1 cellular context compared by ENCODE assay signal in the genomic region with DNA sequence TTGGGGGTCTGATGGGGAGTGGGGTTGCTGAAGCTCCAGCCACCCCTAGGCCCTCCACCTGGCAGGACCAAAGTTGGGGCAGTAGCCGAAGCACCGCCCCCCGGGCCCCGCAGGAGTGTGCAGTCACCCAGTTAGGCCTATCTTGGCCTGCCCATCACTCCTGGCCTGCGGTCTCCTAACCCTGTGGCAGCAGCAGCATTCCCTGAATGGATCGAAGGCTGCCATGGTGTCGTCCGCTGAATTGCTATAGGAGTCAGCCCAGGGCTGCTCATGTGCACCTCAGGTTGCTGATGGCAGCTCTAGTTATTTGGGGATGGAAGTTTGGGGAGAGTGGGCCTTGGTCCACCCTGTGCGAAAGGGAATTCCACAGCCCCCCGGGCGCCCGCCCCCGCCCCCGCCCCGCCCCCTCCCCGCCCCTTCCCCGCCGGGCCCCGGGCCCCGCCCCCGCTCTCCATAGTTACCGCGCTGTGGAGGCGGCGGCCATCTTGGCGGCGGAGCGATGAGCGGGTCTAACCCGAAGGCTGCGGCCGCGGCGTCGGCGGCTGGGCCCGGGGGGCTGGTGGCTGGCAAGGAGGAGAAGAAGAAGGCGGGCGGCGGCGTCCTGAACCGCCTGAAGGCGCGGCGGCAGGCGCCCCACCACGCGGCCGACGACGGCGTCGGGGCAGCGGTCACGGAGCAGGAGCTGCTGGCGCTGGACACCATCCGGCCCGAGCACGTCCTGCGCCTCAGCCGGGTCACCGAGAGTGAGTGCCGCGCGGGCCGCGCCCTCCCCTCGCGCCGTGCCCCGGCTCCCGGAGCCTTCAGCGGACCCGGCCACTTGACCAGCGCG.
TF ChIP-seq lines count a peak whose summit lies in the region.

A gene (plus strand): TSS at position 483 of the 829 bp plus-strand sequence. CDS start 17 bp downstream, at position 500.

TF ChIP-seq in GM12878, 131 proteins besides CTCF, POLR2A, EP300 and RAD21 (continued from another document and continues in another):
- TF ChIP-seq, protein P1, sequence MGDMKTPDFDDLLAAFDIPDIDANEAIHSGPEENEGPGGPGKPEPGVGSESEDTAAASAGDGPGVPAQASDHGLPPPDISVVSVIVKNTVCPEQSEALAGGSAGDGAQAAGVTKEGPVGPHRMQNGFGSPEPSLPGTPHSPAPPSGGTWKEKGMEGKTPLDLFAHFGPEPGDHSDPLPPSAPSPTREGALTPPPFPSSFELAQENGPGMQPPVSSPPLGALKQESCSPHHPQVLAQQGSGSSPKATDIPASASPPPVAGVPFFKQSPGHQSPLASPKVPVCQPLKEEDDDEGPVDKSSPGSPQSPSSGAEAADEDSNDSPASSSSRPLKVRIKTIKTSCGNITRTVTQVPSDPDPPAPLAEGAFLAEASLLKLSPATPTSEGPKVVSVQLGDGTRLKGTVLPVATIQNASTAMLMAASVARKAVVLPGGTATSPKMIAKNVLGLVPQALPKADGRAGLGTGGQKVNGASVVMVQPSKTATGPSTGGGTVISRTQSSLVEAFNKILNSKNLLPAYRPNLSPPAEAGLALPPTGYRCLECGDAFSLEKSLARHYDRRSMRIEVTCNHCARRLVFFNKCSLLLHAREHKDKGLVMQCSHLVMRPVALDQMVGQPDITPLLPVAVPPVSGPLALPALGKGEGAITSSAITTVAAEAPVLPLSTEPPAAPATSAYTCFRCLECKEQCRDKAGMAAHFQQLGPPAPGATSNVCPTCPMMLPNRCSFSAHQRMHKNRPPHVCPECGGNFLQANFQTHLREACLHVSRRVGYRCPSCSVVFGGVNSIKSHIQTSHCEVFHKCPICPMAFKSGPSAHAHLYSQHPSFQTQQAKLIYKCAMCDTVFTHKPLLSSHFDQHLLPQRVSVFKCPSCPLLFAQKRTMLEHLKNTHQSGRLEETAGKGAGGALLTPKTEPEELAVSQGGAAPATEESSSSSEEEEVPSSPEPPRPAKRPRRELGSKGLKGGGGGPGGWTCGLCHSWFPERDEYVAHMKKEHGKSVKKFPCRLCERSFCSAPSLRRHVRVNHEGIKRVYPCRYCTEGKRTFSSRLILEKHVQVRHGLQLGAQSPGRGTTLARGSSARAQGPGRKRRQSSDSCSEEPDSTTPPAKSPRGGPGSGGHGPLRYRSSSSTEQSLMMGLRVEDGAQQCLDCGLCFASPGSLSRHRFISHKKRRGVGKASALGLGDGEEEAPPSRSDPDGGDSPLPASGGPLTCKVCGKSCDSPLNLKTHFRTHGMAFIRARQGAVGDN (IDR thresholded peaks at IDR 0.05) = peak; percentile 73
- TF ChIP-seq NBN (IDR thresholded peaks at IDR 0.05) = no peak
- TF ChIP-seq EGR1 (IDR thresholded peaks at IDR 0.05; ENCODE audit: borderline replicate concordance in 1 of 2, low read depth in 2 of 2, low read length in 2 of 2) = peak in 1 of 2 experiments; percentile 82; a peak in 2 of 3 replicates
- TF ChIP-seq SPI1 (IDR thresholded peaks at IDR 0.05; ENCODE audit: borderline replicate concordance, insufficient read depth, low read depth, low read length) = no peak
- TF ChIP-seq RCOR1 (conservative IDR thresholded peaks at IDR 0.05; ENCODE audit: low read depth, low read length) = no peak
- TF ChIP-seq ZNF274 (IDR thresholded peaks at IDR 0.05; ENCODE audit: insufficient read depth, insufficient read length) = no peak
- peak; percentile 85 for TF ChIP-seq IKZF1 (conservative IDR thresholded peaks at IDR 0.05)
- TF ChIP-seq NRF1 (conservative IDR thresholded peaks at IDR 0.05; ENCODE audit: low read depth, low read length) = no peak
- TF ChIP-seq LARP7 (IDR thresholded peaks at IDR 0.05) = peak; percentile 91
- no peak for TF ChIP-seq TAF1 (IDR thresholded peaks at IDR 0.05; ENCODE audit: borderline replicate concordance, low read depth, low read length)
- TF ChIP-seq FOS (IDR thresholded peaks at IDR 0.05; ENCODE audit: borderline replicate concordance, extremely low read depth, insufficient read length) = no peak
- no peak for TF ChIP-seq SIX5 (IDR thresholded peaks at IDR 0.05; ENCODE audit: low read depth, low read length, severe bottlenecking)
- no peak for TF ChIP-seq KAT2A (conservative IDR thresholded peaks at IDR 0.05; ENCODE audit: control insufficient read depth, low read depth, low read length)
- TF ChIP-seq RUNX3 (IDR thresholded peaks at IDR 0.05; ENCODE audit: low read length) = no peak
- no peak for TF ChIP-seq CREB1 (IDR thresholded peaks at IDR 0.05; ENCODE audit: low read depth)
- no peak for TF ChIP-seq ZNF622 (IDR thresholded peaks at IDR 0.05)
- no peak for TF ChIP-seq HDAC6 (IDR thresholded peaks at IDR 0.05; ENCODE audit: unreplicated experiment)
- TF ChIP-seq BRCA1 (IDR thresholded peaks at IDR 0.05; ENCODE audit: low read depth, low read length) = no peak
- TF ChIP-seq, protein P2, sequence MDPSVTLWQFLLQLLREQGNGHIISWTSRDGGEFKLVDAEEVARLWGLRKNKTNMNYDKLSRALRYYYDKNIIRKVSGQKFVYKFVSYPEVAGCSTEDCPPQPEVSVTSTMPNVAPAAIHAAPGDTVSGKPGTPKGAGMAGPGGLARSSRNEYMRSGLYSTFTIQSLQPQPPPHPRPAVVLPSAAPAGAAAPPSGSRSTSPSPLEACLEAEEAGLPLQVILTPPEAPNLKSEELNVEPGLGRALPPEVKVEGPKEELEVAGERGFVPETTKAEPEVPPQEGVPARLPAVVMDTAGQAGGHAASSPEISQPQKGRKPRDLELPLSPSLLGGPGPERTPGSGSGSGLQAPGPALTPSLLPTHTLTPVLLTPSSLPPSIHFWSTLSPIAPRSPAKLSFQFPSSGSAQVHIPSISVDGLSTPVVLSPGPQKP (IDR thresholded peaks at IDR 0.05; ENCODE audit: low read depth, low read length) = no peak
- TF ChIP-seq, protein P3, sequence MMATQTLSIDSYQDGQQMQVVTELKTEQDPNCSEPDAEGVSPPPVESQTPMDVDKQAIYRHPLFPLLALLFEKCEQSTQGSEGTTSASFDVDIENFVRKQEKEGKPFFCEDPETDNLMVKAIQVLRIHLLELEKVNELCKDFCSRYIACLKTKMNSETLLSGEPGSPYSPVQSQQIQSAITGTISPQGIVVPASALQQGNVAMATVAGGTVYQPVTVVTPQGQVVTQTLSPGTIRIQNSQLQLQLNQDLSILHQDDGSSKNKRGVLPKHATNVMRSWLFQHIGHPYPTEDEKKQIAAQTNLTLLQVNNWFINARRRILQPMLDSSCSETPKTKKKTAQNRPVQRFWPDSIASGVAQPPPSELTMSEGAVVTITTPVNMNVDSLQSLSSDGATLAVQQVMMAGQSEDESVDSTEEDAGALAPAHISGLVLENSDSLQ (IDR thresholded peaks at IDR 0.05) = peak; percentile 41; the same call in 1 of the 2 replicates
- TF ChIP-seq YBX1 (IDR thresholded peaks at IDR 0.05) = no peak
- TF ChIP-seq, protein P4, sequence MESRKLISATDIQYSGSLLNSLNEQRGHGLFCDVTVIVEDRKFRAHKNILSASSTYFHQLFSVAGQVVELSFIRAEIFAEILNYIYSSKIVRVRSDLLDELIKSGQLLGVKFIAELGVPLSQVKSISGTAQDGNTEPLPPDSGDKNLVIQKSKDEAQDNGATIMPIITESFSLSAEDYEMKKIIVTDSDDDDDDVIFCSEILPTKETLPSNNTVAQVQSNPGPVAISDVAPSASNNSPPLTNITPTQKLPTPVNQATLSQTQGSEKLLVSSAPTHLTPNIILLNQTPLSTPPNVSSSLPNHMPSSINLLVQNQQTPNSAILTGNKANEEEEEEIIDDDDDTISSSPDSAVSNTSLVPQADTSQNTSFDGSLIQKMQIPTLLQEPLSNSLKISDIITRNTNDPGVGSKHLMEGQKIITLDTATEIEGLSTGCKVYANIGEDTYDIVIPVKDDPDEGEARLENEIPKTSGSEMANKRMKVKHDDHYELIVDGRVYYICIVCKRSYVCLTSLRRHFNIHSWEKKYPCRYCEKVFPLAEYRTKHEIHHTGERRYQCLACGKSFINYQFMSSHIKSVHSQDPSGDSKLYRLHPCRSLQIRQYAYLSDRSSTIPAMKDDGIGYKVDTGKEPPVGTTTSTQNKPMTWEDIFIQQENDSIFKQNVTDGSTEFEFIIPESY (IDR thresholded peaks at IDR 0.05) = no peak
- no peak for TF ChIP-seq POU2F2 (IDR thresholded peaks at IDR 0.05; ENCODE audit: borderline replicate concordance, low read depth, low read length)
- TF ChIP-seq NFXL1 (IDR thresholded peaks at IDR 0.05; ENCODE audit: borderline replicate concordance) = peak; percentile 14; the same call in 1 of the 2 replicates
- TF ChIP-seq SMARCA5 (IDR thresholded peaks at IDR 0.05) = peak; percentile 75; the same call in 1 of the 2 replicates
- TF ChIP-seq, protein P5, sequence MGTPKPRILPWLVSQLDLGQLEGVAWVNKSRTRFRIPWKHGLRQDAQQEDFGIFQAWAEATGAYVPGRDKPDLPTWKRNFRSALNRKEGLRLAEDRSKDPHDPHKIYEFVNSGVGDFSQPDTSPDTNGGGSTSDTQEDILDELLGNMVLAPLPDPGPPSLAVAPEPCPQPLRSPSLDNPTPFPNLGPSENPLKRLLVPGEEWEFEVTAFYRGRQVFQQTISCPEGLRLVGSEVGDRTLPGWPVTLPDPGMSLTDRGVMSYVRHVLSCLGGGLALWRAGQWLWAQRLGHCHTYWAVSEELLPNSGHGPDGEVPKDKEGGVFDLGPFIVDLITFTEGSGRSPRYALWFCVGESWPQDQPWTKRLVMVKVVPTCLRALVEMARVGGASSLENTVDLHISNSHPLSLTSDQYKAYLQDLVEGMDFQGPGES (IDR thresholded peaks at IDR 0.05) = no peak
- TF ChIP-seq SRF (IDR thresholded peaks at IDR 0.05; ENCODE audit: low read depth in 2 of 2, low read length in 2 of 2) = 0 out of 4 replicates have a peak, but pooled peaks of 1 of the 2 experiments have one; percentile 25
- TF ChIP-seq ETV6 (conservative IDR thresholded peaks at IDR 0.05 in 1 of 2, IDR thresholded peaks at IDR 0.05 in 1 of 2; ENCODE audit: borderline replicate concordance in 1 of 2, low read depth in 1 of 2) = no peak
- TF ChIP-seq CHD1 (IDR thresholded peaks at IDR 0.05; ENCODE audit: low read depth, low read length) = no peak
- no peak for TF ChIP-seq ATF7 (IDR thresholded peaks at IDR 0.05; ENCODE audit: low read depth)
- no peak for TF ChIP-seq PML (IDR thresholded peaks at IDR 0.05; ENCODE audit: low read length)
- no peak for TF ChIP-seq TARDBP (IDR thresholded peaks at IDR 0.05; ENCODE audit: borderline replicate concordance)
- no peak for TF ChIP-seq BMI1 (IDR thresholded peaks at IDR 0.05; ENCODE audit: borderline replicate concordance)
- no peak for TF ChIP-seq CHD2 (IDR thresholded peaks at IDR 0.05; ENCODE audit: borderline replicate concordance, low read depth, low read length)
- TF ChIP-seq WRNIP1 (IDR thresholded peaks at IDR 0.05; ENCODE audit: borderline replicate concordance, low read depth, low read length) = no peak
- peak; percentile 62 for TF ChIP-seq NR2F1 (conservative IDR thresholded peaks at IDR 0.05)
- TF ChIP-seq, protein P6, sequence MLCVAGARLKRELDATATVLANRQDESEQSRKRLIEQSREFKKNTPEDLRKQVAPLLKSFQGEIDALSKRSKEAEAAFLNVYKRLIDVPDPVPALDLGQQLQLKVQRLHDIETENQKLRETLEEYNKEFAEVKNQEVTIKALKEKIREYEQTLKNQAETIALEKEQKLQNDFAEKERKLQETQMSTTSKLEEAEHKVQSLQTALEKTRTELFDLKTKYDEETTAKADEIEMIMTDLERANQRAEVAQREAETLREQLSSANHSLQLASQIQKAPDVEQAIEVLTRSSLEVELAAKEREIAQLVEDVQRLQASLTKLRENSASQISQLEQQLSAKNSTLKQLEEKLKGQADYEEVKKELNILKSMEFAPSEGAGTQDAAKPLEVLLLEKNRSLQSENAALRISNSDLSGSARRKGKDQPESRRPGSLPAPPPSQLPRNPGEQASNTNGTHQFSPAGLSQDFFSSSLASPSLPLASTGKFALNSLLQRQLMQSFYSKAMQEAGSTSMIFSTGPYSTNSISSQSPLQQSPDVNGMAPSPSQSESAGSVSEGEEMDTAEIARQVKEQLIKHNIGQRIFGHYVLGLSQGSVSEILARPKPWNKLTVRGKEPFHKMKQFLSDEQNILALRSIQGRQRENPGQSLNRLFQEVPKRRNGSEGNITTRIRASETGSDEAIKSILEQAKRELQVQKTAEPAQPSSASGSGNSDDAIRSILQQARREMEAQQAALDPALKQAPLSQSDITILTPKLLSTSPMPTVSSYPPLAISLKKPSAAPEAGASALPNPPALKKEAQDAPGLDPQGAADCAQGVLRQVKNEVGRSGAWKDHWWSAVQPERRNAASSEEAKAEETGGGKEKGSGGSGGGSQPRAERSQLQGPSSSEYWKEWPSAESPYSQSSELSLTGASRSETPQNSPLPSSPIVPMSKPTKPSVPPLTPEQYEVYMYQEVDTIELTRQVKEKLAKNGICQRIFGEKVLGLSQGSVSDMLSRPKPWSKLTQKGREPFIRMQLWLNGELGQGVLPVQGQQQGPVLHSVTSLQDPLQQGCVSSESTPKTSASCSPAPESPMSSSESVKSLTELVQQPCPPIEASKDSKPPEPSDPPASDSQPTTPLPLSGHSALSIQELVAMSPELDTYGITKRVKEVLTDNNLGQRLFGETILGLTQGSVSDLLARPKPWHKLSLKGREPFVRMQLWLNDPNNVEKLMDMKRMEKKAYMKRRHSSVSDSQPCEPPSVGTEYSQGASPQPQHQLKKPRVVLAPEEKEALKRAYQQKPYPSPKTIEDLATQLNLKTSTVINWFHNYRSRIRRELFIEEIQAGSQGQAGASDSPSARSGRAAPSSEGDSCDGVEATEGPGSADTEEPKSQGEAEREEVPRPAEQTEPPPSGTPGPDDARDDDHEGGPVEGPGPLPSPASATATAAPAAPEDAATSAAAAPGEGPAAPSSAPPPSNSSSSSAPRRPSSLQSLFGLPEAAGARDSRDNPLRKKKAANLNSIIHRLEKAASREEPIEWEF (IDR thresholded peaks at IDR 0.05; ENCODE audit: insufficient replicate concordance, low read depth, low read length) = no peak
- TF ChIP-seq STAT1 (conservative IDR thresholded peaks at IDR 0.05) = no peak
- TF ChIP-seq RB1 (IDR thresholded peaks at IDR 0.05; ENCODE audit: borderline replicate concordance) = no peak
- TF ChIP-seq, protein P7, sequence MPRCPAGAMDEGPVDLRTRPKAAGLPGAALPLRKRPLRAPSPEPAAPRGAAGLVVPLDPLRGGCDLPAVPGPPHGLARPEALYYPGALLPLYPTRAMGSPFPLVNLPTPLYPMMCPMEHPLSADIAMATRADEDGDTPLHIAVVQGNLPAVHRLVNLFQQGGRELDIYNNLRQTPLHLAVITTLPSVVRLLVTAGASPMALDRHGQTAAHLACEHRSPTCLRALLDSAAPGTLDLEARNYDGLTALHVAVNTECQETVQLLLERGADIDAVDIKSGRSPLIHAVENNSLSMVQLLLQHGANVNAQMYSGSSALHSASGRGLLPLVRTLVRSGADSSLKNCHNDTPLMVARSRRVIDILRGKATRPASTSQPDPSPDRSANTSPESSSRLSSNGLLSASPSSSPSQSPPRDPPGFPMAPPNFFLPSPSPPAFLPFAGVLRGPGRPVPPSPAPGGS (IDR thresholded peaks at IDR 0.05; ENCODE audit: borderline replicate concordance, insufficient read depth, low read depth, low read length, poor library complexity, severe bottlenecking) = no peak
- TF ChIP-seq MTA2 (IDR thresholded peaks at IDR 0.05; ENCODE audit: low read depth) = no peak
- no peak for TF ChIP-seq ZNF217 (IDR thresholded peaks at IDR 0.05)
- TF ChIP-seq, protein P8, sequence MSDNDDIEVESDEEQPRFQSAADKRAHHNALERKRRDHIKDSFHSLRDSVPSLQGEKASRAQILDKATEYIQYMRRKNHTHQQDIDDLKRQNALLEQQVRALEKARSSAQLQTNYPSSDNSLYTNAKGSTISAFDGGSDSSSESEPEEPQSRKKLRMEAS (IDR thresholded peaks at IDR 0.05; ENCODE audit: low read depth, low read length) = no peak; the same call in 1 of the 2 replicates
- no peak for TF ChIP-seq ZNF207 (IDR thresholded peaks at IDR 0.05; ENCODE audit: borderline replicate concordance)
